8 cellular contexts compared by ENCODE assay signal in the genomic region with DNA sequence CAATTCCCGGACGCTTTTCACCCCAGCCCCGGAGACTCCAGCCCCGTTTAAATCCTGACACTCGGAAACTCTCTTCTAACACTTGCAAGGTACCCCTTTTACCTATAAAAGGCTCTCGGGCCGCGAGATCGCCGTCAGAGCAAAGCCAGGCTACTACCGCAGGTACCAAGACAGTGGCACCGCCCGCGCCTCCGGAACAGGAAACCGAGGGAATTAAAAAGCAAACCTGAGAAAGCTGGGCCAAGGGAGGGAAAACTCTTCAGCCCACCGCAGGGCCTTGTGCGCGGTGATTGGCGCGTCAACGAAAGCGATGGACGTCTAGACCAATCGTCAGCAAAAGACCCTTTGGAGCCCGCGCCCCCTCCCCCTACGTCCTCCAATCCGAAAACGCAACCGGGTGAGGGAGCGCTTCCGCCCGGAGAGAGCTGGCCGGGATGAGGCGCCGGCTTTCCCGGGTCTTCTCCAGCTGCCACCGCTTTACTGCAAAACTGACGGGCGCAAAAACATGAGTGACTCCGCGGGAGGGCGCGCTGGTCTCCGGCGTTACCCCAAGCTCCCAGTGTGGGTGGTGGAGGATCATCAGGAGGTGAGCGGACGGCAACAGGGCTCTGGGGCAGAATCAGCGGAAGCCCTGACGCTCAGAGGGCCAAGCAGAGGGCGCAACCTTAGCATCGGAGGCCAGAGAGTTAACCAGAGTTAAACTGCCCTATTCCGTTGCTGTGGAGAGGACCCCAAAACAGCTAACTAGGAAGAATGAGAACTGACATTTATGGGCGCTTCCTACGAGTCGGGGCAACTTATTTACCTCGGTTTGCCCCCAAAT. TPM values are rescaled to one million over a fixed set of nuclear protein-coding genes. Genes with fewer than 3 reads are reported as not detected.
DNase-seq lines count a peak whose midpoint lies in the region; ATAC-seq and TF ChIP-seq lines count a peak whose summit lies in the region.

A gene (plus strand): TSS at position 414 of the 823 bp plus-strand sequence. CDS start 92 bp downstream, at position 506.
A gene with protein sequence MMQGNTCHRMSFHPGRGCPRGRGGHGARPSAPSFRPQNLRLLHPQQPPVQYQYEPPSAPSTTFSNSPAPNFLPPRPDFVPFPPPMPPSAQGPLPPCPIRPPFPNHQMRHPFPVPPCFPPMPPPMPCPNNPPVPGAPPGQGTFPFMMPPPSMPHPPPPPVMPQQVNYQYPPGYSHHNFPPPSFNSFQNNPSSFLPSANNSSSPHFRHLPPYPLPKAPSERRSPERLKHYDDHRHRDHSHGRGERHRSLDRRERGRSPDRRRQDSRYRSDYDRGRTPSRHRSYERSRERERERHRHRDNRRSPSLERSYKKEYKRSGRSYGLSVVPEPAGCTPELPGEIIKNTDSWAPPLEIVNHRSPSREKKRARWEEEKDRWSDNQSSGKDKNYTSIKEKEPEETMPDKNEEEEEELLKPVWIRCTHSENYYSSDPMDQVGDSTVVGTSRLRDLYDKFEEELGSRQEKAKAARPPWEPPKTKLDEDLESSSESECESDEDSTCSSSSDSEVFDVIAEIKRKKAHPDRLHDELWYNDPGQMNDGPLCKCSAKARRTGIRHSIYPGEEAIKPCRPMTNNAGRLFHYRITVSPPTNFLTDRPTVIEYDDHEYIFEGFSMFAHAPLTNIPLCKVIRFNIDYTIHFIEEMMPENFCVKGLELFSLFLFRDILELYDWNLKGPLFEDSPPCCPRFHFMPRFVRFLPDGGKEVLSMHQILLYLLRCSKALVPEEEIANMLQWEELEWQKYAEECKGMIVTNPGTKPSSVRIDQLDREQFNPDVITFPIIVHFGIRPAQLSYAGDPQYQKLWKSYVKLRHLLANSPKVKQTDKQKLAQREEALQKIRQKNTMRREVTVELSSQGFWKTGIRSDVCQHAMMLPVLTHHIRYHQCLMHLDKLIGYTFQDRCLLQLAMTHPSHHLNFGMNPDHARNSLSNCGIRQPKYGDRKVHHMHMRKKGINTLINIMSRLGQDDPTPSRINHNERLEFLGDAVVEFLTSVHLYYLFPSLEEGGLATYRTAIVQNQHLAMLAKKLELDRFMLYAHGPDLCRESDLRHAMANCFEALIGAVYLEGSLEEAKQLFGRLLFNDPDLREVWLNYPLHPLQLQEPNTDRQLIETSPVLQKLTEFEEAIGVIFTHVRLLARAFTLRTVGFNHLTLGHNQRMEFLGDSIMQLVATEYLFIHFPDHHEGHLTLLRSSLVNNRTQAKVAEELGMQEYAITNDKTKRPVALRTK (N-terminal part only) (minus strand): TSS at position 206 of the 823 bp plus-strand sequence. CDS start 3,034 bp downstream, outside the sequence.

- peak; percentile 94 for ATAC-seq in HG02623 (IDR thresholded peaks at IDR 0.05; ENCODE audit: unreplicated experiment)

- peaks cover 8% of the 10 kb centered on the region for H3K36me3 Mint-ChIP-seq in activated naive CD8-positive, alpha-beta T cell
- peaks cover 33% of the 10 kb centered on the region for H3K36me3 Mint-ChIP-seq in osteocyte (ENCODE audit: unreplicated experiment)

- no peaks in the 10 kb centered on the region for H3K9me3 ChIP-seq in thymus (ENCODE audit: control insufficient read depth)

- intact Hi-C loops in head of caudate nucleus (cut with DNase I) = no loop called here

- H3K4me3 Mint-ChIP-seq in activated naive CD8-positive, alpha-beta T cell = peak within 1 kb of the TSS; percentile 99
- H3K4me3 Mint-ChIP-seq in osteocyte (ENCODE audit: unreplicated experiment) = peak within 1 kb of the TSS; percentile 98

- H3K4me1 ChIP-seq in thymus (ENCODE audit: control insufficient read depth, insufficient read depth, low read length) = peaks cover 16% of the 10 kb centered on the region

- peaks cover 27% of the 10 kb centered on the region for H3K36me3 ChIP-seq in thymus (ENCODE audit: control insufficient read depth, insufficient read depth)

- peak within 1 kb of the TSS; percentile 96 for H3K27ac Mint-ChIP-seq in activated naive CD8-positive, alpha-beta T cell
- H3K27ac Mint-ChIP-seq in osteocyte (ENCODE audit: unreplicated experiment) = peak within 1 kb of the TSS; percentile 96

- TF ChIP-seq POLR2A in GM10847 (IDR thresholded peaks at IDR 0.05; ENCODE audit: extremely low read depth, insufficient read length) = peak; percentile 44

- H3K4me3 ChIP-seq in thymus (ENCODE audit: low read length) = peak within 1 kb of the TSS; percentile 88

- DNase-seq in NCI-H1105 (lab: John Stamatoyannopoulos, UW) = peak; percentile 98
- DNase-seq in SKM-1 treated with dmso at 0.1 percent for 144 hours (lab: John Stamatoyannopoulos, UW; ENCODE audit: unreplicated experiment) = peak; percentile 95
- peak; percentile 93 to 98 (median 96) for DNase-seq in head of caudate nucleus
- peak; percentile 97 for DNase-seq in osteocyte (ENCODE audit: extremely low spot score, unreplicated experiment)

- H3K9me3 Mint-ChIP-seq in activated naive CD8-positive, alpha-beta T cell (ENCODE audit: low read depth) = no peaks in the 10 kb centered on the region
- H3K9me3 Mint-ChIP-seq in osteocyte (ENCODE audit: unreplicated experiment) = no peaks in the 10 kb centered on the region

- H3K27me3 ChIP-seq in thymus (ENCODE audit: control insufficient read depth, insufficient read depth) = no peaks in the 10 kb centered on the region

- no peak for TF ChIP-seq CTCF in osteocyte (IDR thresholded peaks at IDR 0.05)

- H3K4me1 Mint-ChIP-seq in activated naive CD8-positive, alpha-beta T cell (ENCODE audit: low read depth) = peaks cover 63% of the 10 kb centered on the region
- peaks cover 46% of the 10 kb centered on the region for H3K4me1 Mint-ChIP-seq in osteocyte (ENCODE audit: unreplicated experiment)

- no peaks in the 10 kb centered on the region for H3K27me3 Mint-ChIP-seq in activated naive CD8-positive, alpha-beta T cell
- H3K27me3 Mint-ChIP-seq in osteocyte (ENCODE audit: unreplicated experiment) = no peaks in the 10 kb centered on the region

- peak within 1 kb of the TSS; percentile 94 for H3K27ac ChIP-seq in thymus (ENCODE audit: low read depth)

- WGBS in thymus = under 1% methylated on average over 58 of the region's 58 CpGs

RNA-seq across cellular contexts. Expression of the first gene that starts in this region (rescaled TPM):
- total RNA-seq in osteocyte = 24.1 and 27.9 TPM in 2 replicates
- 16.6 TPM for polyA plus RNA-seq in thymus

RNA-seq across cellular contexts. Expression of the second gene that starts in this region (rescaled TPM):
- 70.9 and 71.5 TPM in 2 replicates for total RNA-seq in osteocyte
- 138 TPM for polyA plus RNA-seq in thymus

Comparison
In these comparisons a context has a peak if more than half of its experiments do, and no peak if none do; other contexts are left out.
1. Peak in every context shown above with its lines: DNase-seq, ATAC-seq, H3K4me3 ChIP-seq and H3K27ac ChIP-seq.